28 cellular contexts compared by ENCODE assay signal in genomic region chr11:92753161-92753560, GRCh38.
"Had no signal": no experiment of that assay in that cellular context is flagged by ENCODE, and none has a peak within 500 bp of the region (broad histone marks: within the 10 kb centered on the region; RNA-seq: fewer than 3 reads in every experiment).

No MANE protein-coding gene starts in this region.

- H3K9me3 ChIP-seq: esophagus squamous epithelium, heart right ventricle, left lung, mucosa of descending colon, ovary, psoas muscle, right lobe of liver, thoracic aorta, tibial nerve, upper lobe of right lung, uterus had no signal

- H3K36me3 ChIP-seq: esophagus squamous epithelium, heart right ventricle, left lung, ovary, right lobe of liver, thoracic aorta, tibial nerve, upper lobe of right lung, uterus had no signal

- ATAC-seq: effector memory CD8-positive, alpha-beta T cell; heart right ventricle; left cardiac atrium; left lung; mucosa of descending colon; psoas muscle; right lobe of liver; stimulated activated naive B cell treated with anti-CD40 and anti-IgM and Interleukin-4, amounts not matched to agents 10 μg/mL and 1 μg/mL and 100 μg/mL, for 72 hours; upper lobe of right lung had no signal

- H3K4me1 ChIP-seq: esophagus squamous epithelium, heart right ventricle, left lung, psoas muscle, right lobe of liver, tibial nerve, upper lobe of right lung, uterus had no signal

- H3K4me3 ChIP-seq: esophagus squamous epithelium, heart right ventricle, left lung, mucosa of descending colon, ovary, psoas muscle, right lobe of liver, smooth muscle cell, thoracic aorta, tibial nerve, upper lobe of right lung, uterus had no signal

- H3K27ac ChIP-seq: esophagus squamous epithelium, heart right ventricle, left lung, ovary, psoas muscle, right lobe of liver, thoracic aorta, tibial nerve, upper lobe of right lung, uterus had no signal

- DNase-seq: cortex of kidney; effector memory CD8-positive, alpha-beta T cell; erythroblast; esophagus squamous epithelium; foreskin melanocyte; glutamatergic neuron; heart right ventricle; hippocampal formation; left cardiac atrium; left lung; mesenchymal stem cell; mucosa of descending colon; naive B cell; ovary; posterior cingulate gyrus; psoas muscle; right lobe of liver; stimulated activated CD4-positive, alpha-beta T cell treated with anti-CD3 and anti-CD28 coated beads, Interleukin-12 subunit alpha, Interleukin-12 subunit beta, amount 100 ng/mL, for 4 hours; stimulated activated CD4-positive, alpha-beta T cell treated with anti-CD3 and anti-CD28 coated beads, Interleukin-2, amount 100 ng/mL, for 24 hours; stimulated activated CD4-positive, alpha-beta T cell treated with anti-CD3 and anti-CD28 coated beads, Interleukin-4, amount 100 ng/mL, for 24 hours; stimulated activated naive B cell treated with anti-CD40 and anti-IgM and Interleukin-4, amounts not matched to agents 10 μg/mL and 1 μg/mL and 100 μg/mL, for 72 hours; upper lobe of right lung; uterus had no signal

- H3K27me3 ChIP-seq: esophagus squamous epithelium, left lung, ovary, right lobe of liver, tibial nerve, upper lobe of right lung, uterus had no signal

- H3K4me2 ChIP-seq: smooth muscle cell had no signal

- FAIRE-seq: endometrium, islet of Langerhans had no signal
